In genomic region chr3:53288214-53288613, GRCh38 we compare ENCODE assay signal across 14 cellular contexts.
"Had no signal": no experiment of that assay in that cellular context is flagged by ENCODE, and none has a peak within 500 bp of the region (broad histone marks: within the 10 kb centered on the region; RNA-seq: fewer than 3 reads in every experiment).

No MANE protein-coding gene starts in this region.

- H3K9me3 ChIP-seq: heart left ventricle, left ventricle myocardium inferior, pancreas had no signal

- ATAC-seq: activated T-helper 17 cell treated with anti-CD3 and anti-CD28 coated beads, Interleukin-2, amount 50 U/mL, for 72 hours; foreskin keratinocyte; heart left ventricle; pancreas; stimulated activated memory B cell treated with anti-CD40 and anti-IgM and Interleukin-4, amounts not matched to agents 10 μg/mL and 1 μg/mL and 100 μg/mL, for 72 hours had no signal

- H3K27ac Mint-ChIP-seq: activated naive CD4-positive, alpha-beta T cell treated with anti-CD3 and anti-CD28 coated beads, Interleukin-2, amount 10 ng/mL, durations not matched to agents 7 days and 5 days; memory B cell; stimulated activated memory B cell treated with anti-CD40 and anti-IgM and Interleukin-4, amounts not matched to agents 10 μg/mL and 1 μg/mL and 100 μg/mL, for 72 hours; type B pancreatic cell had no signal

- H3K27me3 Mint-ChIP-seq: activated naive CD4-positive, alpha-beta T cell treated with anti-CD3 and anti-CD28 coated beads, Interleukin-2, amount 10 ng/mL, durations not matched to agents 7 days and 5 days; activated T-helper 17 cell treated with anti-CD3 and anti-CD28 coated beads, Interleukin-2, amount 50 U/mL, for 72 hours; memory B cell; stimulated activated memory B cell treated with anti-CD40 and anti-IgM and Interleukin-4, amounts not matched to agents 10 μg/mL and 1 μg/mL and 100 μg/mL, for 72 hours; type B pancreatic cell had no signal

- H3K27ac ChIP-seq: foreskin keratinocyte, left ventricle myocardium inferior, pancreas, WERI-Rb-1 had no signal

- H3K27me3 ChIP-seq: brain microvascular endothelial cell, foreskin keratinocyte, heart left ventricle, pancreas had no signal

- H3K4me1 Mint-ChIP-seq: activated T-helper 17 cell treated with anti-CD3 and anti-CD28 coated beads, Interleukin-2, amount 50 U/mL, for 72 hours; memory B cell; stimulated activated memory B cell treated with anti-CD40 and anti-IgM and Interleukin-4, amounts not matched to agents 10 μg/mL and 1 μg/mL and 100 μg/mL, for 72 hours had no signal

- H3K4me1 ChIP-seq: foreskin keratinocyte, pancreas had no signal

- H3K4me3 ChIP-seq: heart left ventricle, left ventricle myocardium inferior, pancreas had no signal

- DNase-seq: activated CD4-positive, alpha-beta T cell treated with anti-CD3 and anti-CD28 coated beads for 48 hours; activated naive CD4-positive, alpha-beta T cell treated with anti-CD3 and anti-CD28 coated beads, Interleukin-2, amount 10 ng/mL, durations not matched to agents 7 days and 5 days; brain microvascular endothelial cell; foreskin keratinocyte; heart left ventricle; left ventricle myocardium inferior; pancreas; substantia nigra; WERI-Rb-1 had no signal

- H3K4me3 Mint-ChIP-seq: activated naive CD4-positive, alpha-beta T cell treated with anti-CD3 and anti-CD28 coated beads, Interleukin-2, amount 10 ng/mL, durations not matched to agents 7 days and 5 days; activated T-helper 17 cell treated with anti-CD3 and anti-CD28 coated beads, Interleukin-2, amount 50 U/mL, for 72 hours; memory B cell; neural crest cell; stimulated activated memory B cell treated with anti-CD40 and anti-IgM and Interleukin-4, amounts not matched to agents 10 μg/mL and 1 μg/mL and 100 μg/mL, for 72 hours; type B pancreatic cell had no signal

- H3K9me3 Mint-ChIP-seq: activated naive CD4-positive, alpha-beta T cell treated with anti-CD3 and anti-CD28 coated beads, Interleukin-2, amount 10 ng/mL, durations not matched to agents 7 days and 5 days; activated T-helper 17 cell treated with anti-CD3 and anti-CD28 coated beads, Interleukin-2, amount 50 U/mL, for 72 hours; memory B cell; neural crest cell; stimulated activated memory B cell treated with anti-CD40 and anti-IgM and Interleukin-4, amounts not matched to agents 10 μg/mL and 1 μg/mL and 100 μg/mL, for 72 hours; type B pancreatic cell had no signal
